ENCODE assay signal across 11 cellular contexts in genomic region chr2:96233880-96234316, GRCh38. TPM values are rescaled to one million over a fixed set of nuclear protein-coding genes. Genes with fewer than 3 reads are reported as not detected.
A peak's percentile ranks its signal among the peaks of the same experiment; 100 is the strongest.
DNase-seq lines count a peak whose midpoint lies in the region; ATAC-seq and TF ChIP-seq lines count a peak whose summit lies in the region.
"Had no signal": no experiment of that assay in that cellular context is flagged by ENCODE, and none has a peak within 500 bp of the region (broad histone marks: within the 10 kb centered on the region; RNA-seq: fewer than 3 reads in every experiment).

No MANE protein-coding gene starts in this region.

- H3K4me1 Mint-ChIP-seq in endothelial cell (ENCODE audit: unreplicated experiment) = no peaks in the 10 kb centered on the region
- H3K4me1 Mint-ChIP-seq in activated T-cell treated with anti-CD3 and anti-CD28 coated beads, Interleukin-2, amount 50 U/mL, for 4 hours (ENCODE audit: low read depth) = peaks cover 2% of the 10 kb centered on the region
- H3K4me1 Mint-ChIP-seq: activated CD4-positive, alpha-beta T cell treated with anti-CD3 and anti-CD28 coated beads for 36 hours had no signal

- H3K27ac Mint-ChIP-seq in endothelial cell (ENCODE audit: unreplicated experiment) = no peak overlapping the region
- H3K27ac Mint-ChIP-seq: activated CD4-positive, alpha-beta T cell treated with anti-CD3 and anti-CD28 coated beads for 36 hours had no signal

- ATAC-seq in GM19468 (IDR thresholded peaks at IDR 0.05; ENCODE audit: extremely low read depth, unreplicated experiment) (peak; percentile 82), HG03103 (IDR thresholded peaks at IDR 0.05; ENCODE audit: low read depth, unreplicated experiment) (peak; percentile 86)
- no peak for ATAC-seq in activated T-cell treated with anti-CD3 and anti-CD28 coated beads, Interleukin-2, amount 50 U/mL, for 4 hours
- ATAC-seq: activated CD4-positive, alpha-beta T cell treated with anti-CD3 and anti-CD28 coated beads for 36 hours had no signal

- H3K36me3 Mint-ChIP-seq in endothelial cell (ENCODE audit: low read depth, unreplicated experiment) = no peaks in the 10 kb centered on the region
- H3K36me3 Mint-ChIP-seq in activated T-cell treated with anti-CD3 and anti-CD28 coated beads, Interleukin-2, amount 50 U/mL, for 4 hours (ENCODE audit: insufficient read depth) = peaks cover 9% of the 10 kb centered on the region

- H3K4me3 Mint-ChIP-seq in endothelial cell (ENCODE audit: unreplicated experiment) = no peak overlapping the region
- H3K4me3 Mint-ChIP-seq in activated T-cell treated with anti-CD3 and anti-CD28 coated beads, Interleukin-2, amount 50 U/mL, for 4 hours = no peak overlapping the region
- H3K4me3 Mint-ChIP-seq: activated CD4-positive, alpha-beta T cell treated with anti-CD3 and anti-CD28 coated beads for 36 hours had no signal

- peak; percentile 51 for TF ChIP-seq CTCF in GM12875 (IDR thresholded peaks at IDR 0.05; ENCODE audit: borderline replicate concordance, insufficient read depth, low read depth, low read length)
- TF ChIP-seq CTCF in endothelial cell (IDR thresholded peaks at IDR 0.05; ENCODE audit: unreplicated experiment) = no peak

- no peaks in the 10 kb centered on the region for H3K27me3 Mint-ChIP-seq in endothelial cell (ENCODE audit: unreplicated experiment)
- no peaks in the 10 kb centered on the region for H3K27me3 Mint-ChIP-seq in activated T-cell treated with anti-CD3 and anti-CD28 coated beads, Interleukin-2, amount 50 U/mL, for 4 hours (ENCODE audit: low read depth)
- H3K27me3 Mint-ChIP-seq: activated CD4-positive, alpha-beta T cell treated with anti-CD3 and anti-CD28 coated beads for 36 hours had no signal

- no peaks in the 10 kb centered on the region for H3K9me3 Mint-ChIP-seq in endothelial cell (ENCODE audit: unreplicated experiment)
- H3K9me3 Mint-ChIP-seq in activated T-cell treated with anti-CD3 and anti-CD28 coated beads, Interleukin-2, amount 50 U/mL, for 4 hours = no peaks in the 10 kb centered on the region

- H3K4me3 ChIP-seq in GM12875 (ENCODE audit: low read depth, low read length) = no peak overlapping the region

- peak; percentile 21 for DNase-seq in OCI-M1 (lab: John Stamatoyannopoulos, UW)
- no peak for DNase-seq in NCI-H1105 (lab: John Stamatoyannopoulos, UW)
- no peak for DNase-seq in hepatic stellate cell (ENCODE audit: low spot score)
- no peak for DNase-seq in endothelial cell (ENCODE audit: low spot score)
- no peak for DNase-seq in activated T-cell treated with anti-CD3 and anti-CD28 coated beads, Interleukin-2, amount 50 U/mL, for 4 hours
- DNase-seq: activated CD4-positive, alpha-beta T cell treated with anti-CD3 and anti-CD28 coated beads for 36 hours; midbrain; NCI-H526 had no signal

RNA-seq across cellular contexts. Expression of gene STARD7, which starts 25.3 kb away (rescaled TPM):
- total RNA-seq in endothelial cell (ENCODE audit: unreplicated experiment) = 83.4 TPM
- 100 to 1,000 TPM; 241 to 281 (median 267) TPM for total RNA-seq in activated T-cell treated with anti-CD3 and anti-CD28 coated beads, Interleukin-2, amount 50 U/mL, for 4 hours

RNA-seq across cellular contexts. Expression of gene TMEM127, which starts 31.9 kb away (rescaled TPM):
- 39.0 TPM for total RNA-seq in endothelial cell (ENCODE audit: unreplicated experiment)
- total RNA-seq in activated T-cell treated with anti-CD3 and anti-CD28 coated beads, Interleukin-2, amount 50 U/mL, for 4 hours = 10 to 100 TPM; 31.9 to 37.5 (median 36.9) TPM

RNA-seq across cellular contexts. Expression of gene CIAO1, which starts 32.1 kb away (rescaled TPM):
- 63.7 TPM for total RNA-seq in endothelial cell (ENCODE audit: unreplicated experiment)
- total RNA-seq in activated T-cell treated with anti-CD3 and anti-CD28 coated beads, Interleukin-2, amount 50 U/mL, for 4 hours = 100 to 1,000 TPM; 106 to 114 (median 109) TPM

Comparison
In these comparisons a context has a peak if more than half of its experiments do, and no peak if none do; other contexts are left out.
1. ATAC-seq: peak in GM19468 (single experiment) and HG03103 (single experiment); none in activated T-cell treated with anti-CD3 and anti-CD28 coated beads, Interleukin-2, amount 50 U/mL, for 4 hours (0 of 2).